Comparison of ENCODE assay signal across 1 cellular context in genomic region chr19:2533072-2533425, GRCh38.
TF ChIP-seq lines count a peak whose summit lies in the region.

No MANE protein-coding gene starts in this region.

TF ChIP-seq in IMR-90, 13 proteins besides CTCF, POLR2A, EP300 and RAD21 (continued from another document):
- TF ChIP-seq ELK1 (IDR thresholded peaks at IDR 0.05; ENCODE audit: borderline replicate concordance, low read depth, low read length) (no peak), CEBPB (IDR thresholded peaks at IDR 0.05; ENCODE audit: low read depth, low read length) (no peak), NFE2L2 (IDR thresholded peaks at IDR 0.05; ENCODE audit: low read depth, low read length) (no peak), CHD1 (IDR thresholded peaks at IDR 0.05; ENCODE audit: low read depth, low read length) (no peak), RFX5 (IDR thresholded peaks at IDR 0.05; ENCODE audit: low read depth, low read length) (no peak), FOS (IDR thresholded peaks at IDR 0.05; ENCODE audit: low read depth, low read length) (no peak)
